In genomic region chr7:229184-229964, GRCh38 we compare ENCODE assay signal across 12 cellular contexts. TPM values are rescaled to one million over a fixed set of nuclear protein-coding genes. Genes with fewer than 3 reads are reported as not detected.
DNase-seq lines count a peak whose midpoint lies in the region; ATAC-seq, FAIRE-seq and TF ChIP-seq lines count a peak whose summit lies in the region.
"Had no signal": no experiment of that assay in that cellular context is flagged by ENCODE, and none has a peak within 500 bp of the region (broad histone marks: within the 10 kb centered on the region; RNA-seq: fewer than 3 reads in every experiment).

No MANE protein-coding gene starts in this region.

- peak overlapping the region; percentile 64 to 74 for H3K27ac ChIP-seq in right atrium auricular region
- H3K27ac ChIP-seq in rectal smooth muscle tissue (ENCODE audit: low read depth, low read length), result peak overlapping the region; percentile 83
- H3K27ac ChIP-seq in small intestine (ENCODE audit: low read depth in 1 of 2, low read length in 1 of 2), result peak overlapping the region in 1 of 2 donors; percentile 81
- H3K27ac ChIP-seq: epithelial cell of prostate had no signal

- in situ Hi-C loops in astrocyte of the spinal cord (cut with HindIII; ENCODE audit: low sequenced_read_pairs), result no loop called here

- H3K36me3 ChIP-seq in right atrium auricular region (no peaks in the 10 kb centered on the region), rectal smooth muscle tissue (ENCODE audit: control insufficient read depth, insufficient read depth, low read length) (no peaks in the 10 kb centered on the region), small intestine (ENCODE audit: control insufficient read depth in 2 of 2, insufficient read depth in 2 of 2, low read length in 2 of 2) (peaks cover 0 to 2% of the 10 kb centered on the region in 2 donors)

- H3K9me3 ChIP-seq in right atrium auricular region (no peaks in the 10 kb centered on the region), small intestine (ENCODE audit: control insufficient read depth, low read depth) (no peaks in the 10 kb centered on the region)

- ATAC-seq in HG03025 (IDR thresholded peaks at IDR 0.05; ENCODE audit: low FRiP score, unreplicated experiment), result no peak
- no peak for ATAC-seq in GM18858 (IDR thresholded peaks at IDR 0.05; ENCODE audit: unreplicated experiment)
- no peak for ATAC-seq in HG02571 (IDR thresholded peaks at IDR 0.05; ENCODE audit: unreplicated experiment)

- WGBS in small intestine, 3 donors, result 72 to 90% (median 86%) methylated on average over 29 of the region's 29 CpGs

- peak overlapping the region; percentile 40 for H3K9ac ChIP-seq in rectal smooth muscle tissue (ENCODE audit: low read length)

- TF ChIP-seq CTCF in AG10803 (conservative IDR thresholded peaks at IDR 0.05; ENCODE audit: low read length), result no peak
- no peak for TF ChIP-seq CTCF in astrocyte of the spinal cord (IDR thresholded peaks at IDR 0.05; ENCODE audit: low read depth, low read length)
- no peak for TF ChIP-seq CTCF in right atrium auricular region (IDR thresholded peaks at IDR 0.05)

- H3K4me1 ChIP-seq in right atrium auricular region (peaks cover 0 to 55% of the 10 kb centered on the region in 2 donors), rectal smooth muscle tissue (ENCODE audit: control insufficient read depth, insufficient read depth, low read length) (peaks cover 44% of the 10 kb centered on the region), small intestine (ENCODE audit: control insufficient read depth in 2 of 2, insufficient read depth in 1 of 2, low read depth in 1 of 2, low read length in 1 of 2) (peaks cover 0 to 5% of the 10 kb centered on the region in 2 donors)

- no peak for FAIRE-seq in small intestine (lab: Jason Lieb, UNC)

- no peaks in the 10 kb centered on the region for H3K27me3 ChIP-seq in right atrium auricular region
- H3K27me3 ChIP-seq in rectal smooth muscle tissue (ENCODE audit: control insufficient read depth, insufficient read depth, low read length), result no peaks in the 10 kb centered on the region
- H3K27me3 ChIP-seq in small intestine (ENCODE audit: control insufficient read depth in 2 of 2, insufficient read depth in 2 of 2, low read length in 2 of 2), result no peaks in the 10 kb centered on the region

- DNase-seq in AG10803 (ENCODE audit: low read depth), result peak; percentile 99
- DNase-seq in astrocyte of the spinal cord (ENCODE audit: low read depth, low spot score), result peak; percentile 97
- DNase-seq in right atrium auricular region (ENCODE audit: low spot score), result peak; percentile 93
- no peak for DNase-seq in small intestine
- DNase-seq: CD8-positive, alpha-beta memory T cell; NCI-H1105 treated with DMSO at 0.1 percent for 48 hours; stimulated activated CD4-positive, alpha-beta T cell treated with anti-CD3 and anti-CD28 coated beads, Interleukin-12 subunit alpha, Interleukin-12 subunit beta, amount 100 ng/mL, for 4 hours had no signal

- H3K4me3 ChIP-seq in AG10803 (ENCODE audit: low read length) (no peak overlapping the region), astrocyte of the spinal cord (ENCODE audit: low read depth, low read length) (no peak overlapping the region), right atrium auricular region (no peak overlapping the region), rectal smooth muscle tissue (ENCODE audit: low read length) (peak overlapping the region; percentile 6), small intestine (ENCODE audit: low read depth in 1 of 2, low read length in 2 of 2) (no peak overlapping the region)

RNA-seq across cellular contexts. Expression of gene FAM20C, which starts 37.0 kb away (rescaled TPM):
- total RNA-seq in right atrium auricular region, result 10 to 100 TPM; 13.7 to 19.9 TPM
- polyA plus RNA-seq in small intestine, result 10 to 100 TPM; 19.7 to 35.1 (median 29.1) TPM
- polyA plus RNA-seq: CD8-positive, alpha-beta memory T cell had no signal
